ENCODE assay signal across 8 cellular contexts in genomic region chr1:148522561-148523204, GRCh38. TPM values are rescaled to one million over a fixed set of nuclear protein-coding genes. Genes with fewer than 3 reads are reported as not detected.
DNase-seq lines count a peak whose midpoint lies in the region; ATAC-seq and TF ChIP-seq lines count a peak whose summit lies in the region.
"Not testable (repeated sequence)": the region's sequence is repeated elsewhere in the genome, so short reads cannot be mapped to it uniquely, and the experiment has no call there.

No MANE protein-coding gene starts in this region.

- H3K4me3 ChIP-seq in AG10803 (ENCODE audit: low read length) (peak overlapping the region; percentile 64), colonic mucosa (peak overlapping the region; percentile 20), left lung (peak overlapping the region; percentile 15 to 39)

- H3K27ac Mint-ChIP-seq in activated CD4-positive, alpha-beta T cell treated with anti-CD3 and anti-CD28 coated beads, Interleukin-2, amount 10 ng/mL, durations not matched to agents 24 days and 14 days: peak overlapping the region; percentile 93

- H3K4me3 Mint-ChIP-seq in activated CD4-positive, alpha-beta T cell treated with anti-CD3 and anti-CD28 coated beads, Interleukin-2, amount 10 ng/mL, durations not matched to agents 24 days and 14 days: peak overlapping the region; percentile 90

- TF ChIP-seq POLR2A in GM19193 (IDR thresholded peaks at IDR 0.05; ENCODE audit: extremely low read depth, insufficient read depth, insufficient read length): peak; percentile 97

- H3K27me3 ChIP-seq in colonic mucosa, left lung: not testable (repeated sequence)

- H3K36me3 ChIP-seq in colonic mucosa, left lung: not testable (repeated sequence)

- not testable (repeated sequence) for TF ChIP-seq CTCF in AG10803 (conservative IDR thresholded peaks at IDR 0.05; ENCODE audit: low read length); colonic mucosa (IDR thresholded peaks at IDR 0.05); left lung (IDR thresholded peaks at IDR 0.05)

- not testable (repeated sequence) for H3K27me3 Mint-ChIP-seq in activated CD4-positive, alpha-beta T cell treated with anti-CD3 and anti-CD28 coated beads, Interleukin-2, amount 10 ng/mL, durations not matched to agents 24 days and 14 days

- H3K4me1 Mint-ChIP-seq in activated CD4-positive, alpha-beta T cell treated with anti-CD3 and anti-CD28 coated beads, Interleukin-2, amount 10 ng/mL, durations not matched to agents 24 days and 14 days: peaks cover 13% of the 10 kb centered on the region

- H3K27ac ChIP-seq in colonic mucosa (peak overlapping the region; percentile 79), left lung (peak overlapping the region; percentile 62 to 74)

- H3K4me1 ChIP-seq in colonic mucosa, left lung: not testable (repeated sequence)

- intact Hi-C loops in activated CD4-positive, alpha-beta T cell treated with anti-CD3 and anti-CD28 coated beads, Interleukin-2, amount 10 ng/mL, durations not matched to agents 24 days and 14 days (cut with micrococcal nuclease): loop anchor here (10.0 kb wide), 1 partner anchor 148 kb away; no protein-coding TSS in a partner anchor
- intact Hi-C loops in colonic mucosa (cut with DNase I); left lung (cut with DNase I): not testable (repeated sequence)

- H3K36me3 Mint-ChIP-seq in activated CD4-positive, alpha-beta T cell treated with anti-CD3 and anti-CD28 coated beads, Interleukin-2, amount 10 ng/mL, durations not matched to agents 24 days and 14 days (ENCODE audit: low read depth): not testable (repeated sequence)

- H3K9me3 Mint-ChIP-seq in activated CD4-positive, alpha-beta T cell treated with anti-CD3 and anti-CD28 coated beads, Interleukin-2, amount 10 ng/mL, durations not matched to agents 24 days and 14 days: not testable (repeated sequence)

- DNase-seq in AG10803 (ENCODE audit: low read depth): peak; percentile 92
- DNase-seq in NCI-H526 treated with DMSO at 0.1 percent for 48 hours (lab: John Stamatoyannopoulos, UW): peak; percentile 100
- DNase-seq in activated CD4-positive, alpha-beta T cell treated with anti-CD3 and anti-CD28 coated beads, Interleukin-2, amount 10 ng/mL, durations not matched to agents 24 days and 14 days: peak; percentile 96
- peak; percentile 92 for DNase-seq in colonic mucosa
- DNase-seq in left lung: peak; percentile 77 to 86
- DNase-seq in stimulated activated CD4-positive, alpha-beta T cell treated with anti-CD3 and anti-CD28 coated beads, Interleukin-1b, Interleukin-23, amount 100 ng/mL, for 1 hour (ENCODE audit: low read depth in 2 of 2): peak; percentile 75 to 78

- peak overlapping the region; percentile 26 to 43 for H3K9ac ChIP-seq in colonic mucosa (ENCODE audit: low read depth in 2 of 2, low read length in 2 of 2)

- H3K9me3 ChIP-seq in colonic mucosa, left lung: not testable (repeated sequence)

- peak; percentile 86 for ATAC-seq in HG03196 (IDR thresholded peaks at IDR 0.05; ENCODE audit: unreplicated experiment)
- ATAC-seq in left lung: peak; percentile 87

RNA-seq across cellular contexts. Expression of gene PPIAL4G, which starts 39.6 kb away (rescaled TPM):
- total RNA-seq in activated CD4-positive, alpha-beta T cell treated with anti-CD3 and anti-CD28 coated beads, Interleukin-2, amount 10 ng/mL, durations not matched to agents 24 days and 14 days: 0.09 and 0.17 TPM in 2 replicates
- not detected for total RNA-seq in colonic mucosa
- under 1 TPM in 1 of 2 donors, not detected in 1; 0.24 TPM for total RNA-seq in left lung

Comparison
In these comparisons a context has a peak if more than half of its experiments do, and no peak if none do; other contexts are left out.
1. Peak in every context shown above with its lines: DNase-seq, ATAC-seq, H3K4me3 ChIP-seq and H3K27ac ChIP-seq.